1 cellular context compared by ENCODE assay signal in genomic region chr2:65278450-65279030, GRCh38.
TF ChIP-seq lines count a peak whose summit lies in the region.

No MANE protein-coding gene starts in this region.

TF ChIP-seq in K562, 482 proteins besides CTCF, POLR2A, EP300 and RAD21 (continued from another document):
- peak in 1 of 2 experiments; percentile 59; a peak in 2 of 4 replicates for TF ChIP-seq RCOR1 (IDR thresholded peaks at IDR 0.05; ENCODE audit: borderline replicate concordance in 1 of 2, low read depth in 2 of 2, low read length in 2 of 2)
- TF ChIP-seq MYNN (IDR thresholded peaks at IDR 0.05): no peak
- no peak for TF ChIP-seq MYNN (CRISPR knock-in tag; IDR thresholded peaks at IDR 0.05)
- TF ChIP-seq ZNF232 (CRISPR knock-in tag; IDR thresholded peaks at IDR 0.05): no peak
TF ChIP-seq in K562: peak in this region for 20.
